ENCODE assay signal across 8 cellular contexts in genomic region chr1:1658583-1659549, GRCh38. TPM values are rescaled to one million over a fixed set of nuclear protein-coding genes. Genes with fewer than 3 reads are reported as not detected.
DNase-seq lines count a peak whose midpoint lies in the region; ATAC-seq and TF ChIP-seq lines count a peak whose summit lies in the region.
"Not testable (repeated sequence)": the region's sequence is repeated elsewhere in the genome, so short reads cannot be mapped to it uniquely, and the experiment has no call there.

Gene CDK11B (minus strand): TSS chr1:1659004. CDS start chr1:1657485, 1,519 bp downstream.

- H3K4me3 ChIP-seq in Peyer's patch: peak within 1 kb of the TSS; percentile 67 to 72 (median 70)

- DNase-seq in DMS79 treated with DMSO at 0.1 percent for 48 hours (lab: John Stamatoyannopoulos, UW) (peak; percentile 90), Peyer's patch (peak; percentile 95 to 96 (median 96)), myocyte (ENCODE audit: low read depth) (peak; percentile 94)
- peak; percentile 96 for DNase-seq in activated T-cell treated with anti-CD3 and anti-CD28 coated beads, Interleukin-2, amount 50 U/mL, for 48 hours
- peak; percentile 93 to 98 for DNase-seq in stimulated activated CD8-positive, alpha-beta memory T cell treated with anti-CD3 and anti-CD28 coated beads, Interleukin-7, amount 100 ng/mL, for 48 hours (ENCODE audit: extremely low read depth in 1 of 2, low read depth in 1 of 2)

- peak in 4 of 6 experiments; percentile 17 to 43 (median 35) for TF ChIP-seq CTCF in Peyer's patch (IDR thresholded peaks at IDR 0.05)

- TF ChIP-seq POLR2A in Peyer's patch (IDR thresholded peaks at IDR 0.05): peak; percentile 56 to 77

- peaks cover 42% of the 10 kb centered on the region for H3K36me3 ChIP-seq in KOPT-K1 (ENCODE audit: insufficient read depth, low read length)
- H3K36me3 ChIP-seq in Peyer's patch: peaks cover 0 to 40% (median 0%) of the 10 kb centered on the region in 3 donors

- H3K27me3 ChIP-seq in Peyer's patch: not testable (repeated sequence)

- H3K9me3 ChIP-seq in KOPT-K1 (ENCODE audit: insufficient read depth, low read length, poor library complexity, severe bottlenecking); Peyer's patch: not testable (repeated sequence)

- peaks cover 0 to 18% (median 2%) of the 10 kb centered on the region in 4 donors for H3K4me1 ChIP-seq in Peyer's patch

- ATAC-seq in GM21786 (IDR thresholded peaks at IDR 0.05; ENCODE audit: unreplicated experiment) (peak; percentile 75), esophagus mucosa (peak; percentile 84)

- H3K27ac ChIP-seq in KOPT-K1 (ENCODE audit: low read depth, low read length, poor library complexity, severe bottlenecking) (peak within 1 kb of the TSS; percentile 65), Peyer's patch (peak within 1 kb of the TSS; percentile 87 to 99 (median 98))

RNA-seq across cellular contexts. Expression of gene CDK11B, which starts in this region (rescaled TPM):
- total RNA-seq in Peyer's patch (100 to 1,000 TPM in 1 of 4 donors, 10 to 100 TPM in 3; 25.7 to 124 (median 40.9) TPM), esophagus mucosa (10.9 TPM), myocyte (16.0 and 16.1 TPM in 2 replicates)
- polyA plus RNA-seq in myocyte (2012): 33.6 TPM

Comparison
In these comparisons a context has a peak if more than half of its experiments do, and no peak if none do; other contexts are left out.
1. Peak in every context shown above with its lines: DNase-seq, ATAC-seq, H3K4me3 ChIP-seq and H3K27ac ChIP-seq.